ENCODE assay signal across 8 cellular contexts in genomic region chrX:53317365-53318069, GRCh38. TPM values are rescaled to one million over a fixed set of nuclear protein-coding genes. Genes with fewer than 3 reads are reported as not detected.
A peak's percentile ranks its signal among the peaks of the same experiment; 100 is the strongest.
DNase-seq lines count a peak whose midpoint lies in the region; ATAC-seq, FAIRE-seq and TF ChIP-seq lines count a peak whose summit lies in the region.

No MANE protein-coding gene starts in this region.

- no peak overlapping the region for H3K9ac ChIP-seq in H1 (replicated peaks in 1 of 4; ENCODE audit: extremely low read depth in 1 of 4, low read depth in 3 of 4, low read length in 3 of 4)

- TF ChIP-seq POLR2A in H1 (IDR thresholded peaks at IDR 0.05; ENCODE audit: control extremely low read depth in 1 of 2, low read depth in 2 of 2, low read length in 2 of 2), result no peak

- no peak overlapping the region for H2BK120ac ChIP-seq in H1 (replicated peaks; ENCODE audit: low read depth, low read length)

- peak; percentile 85 for TF ChIP-seq CTCF in GM12864 (IDR thresholded peaks at IDR 0.05; ENCODE audit: low read depth, low read length, missing control alignments)
- TF ChIP-seq CTCF in H1 (IDR thresholded peaks at IDR 0.05; ENCODE audit: control extremely low read depth in 1 of 3, insufficient read depth in 1 of 3, low read depth in 1 of 3, low read length in 3 of 3), result peak in 2 of 3 experiments; percentile 68 to 72; a peak in 3 of 4 replicates
- peak; percentile 57 for TF ChIP-seq CTCF in mucosa of descending colon (IDR thresholded peaks at IDR 0.05)

- H4K20me1 ChIP-seq in H1 (replicated peaks in 1 of 2; ENCODE audit: control insufficient read depth in 1 of 2, insufficient read depth in 2 of 2, low read length in 2 of 2), result no peaks in the 10 kb centered on the region

- no peak overlapping the region for H2AFZ ChIP-seq in H1 (ENCODE audit: low read length)

- FAIRE-seq in H1 (lab: Jason Lieb, UNC), result no peak

- H4K8ac ChIP-seq in H1 (ENCODE audit: extremely low read depth, insufficient read depth, low read length), result no peak overlapping the region

- WGBS in H1 (ENCODE audit: extremely low coverage in 1 of 2, insufficient coverage in 1 of 2, insufficient read length in 1 of 2, insufficient replicate concordance in 2 of 2, low coverage in 1 of 2, low lambda C conversion rate in 2 of 2, missing lambda C conversion rate in 1 of 2), 2 experiments, result 18% methylated on average over 9 of the region's 10 CpGs; no CpG with 5 or more reads in 1 of the 2 experiments

- peaks cover 1 to 29% (median 16%) of the 10 kb centered on the region in 4 experiments; a peak in 6 of 7 replicates for H3K27me3 ChIP-seq in H1 (replicated peaks in 1 of 4; ENCODE audit: control insufficient read depth in 3 of 4, extremely low read depth in 1 of 4, insufficient read depth in 3 of 4, low read length in 3 of 4)

- H3K4me1 ChIP-seq in H1 (replicated peaks in 1 of 4; ENCODE audit: control insufficient read depth in 3 of 4, insufficient read depth in 4 of 4, low read length in 3 of 4) (peaks cover 4 to 20% (median 7%) of the 10 kb centered on the region in 4 experiments), mucosa of descending colon (ENCODE audit: low read depth) (peaks cover 2% of the 10 kb centered on the region)

- POLR2A ChIA-PET in H1 (lab: Charles Lee; ENCODE audit: partially characterized antibody), result interaction anchor here (1.1 kb wide), 1 partner anchor 104 kb away, joined by 3 read pairs; the partner anchor contains the start of gene SMC1A

- no peak overlapping the region for H3K4me3 ChIP-seq in GM12864 (ENCODE audit: low read depth, low read length)
- H3K4me3 ChIP-seq in H1 (ENCODE audit: extremely low read depth in 1 of 4, insufficient read depth in 2 of 4, low read depth in 3 of 4, low read length in 4 of 4), result peak overlapping the region in 2 of 4 experiments; percentile 3 to 19; a peak in 2 of 8 replicates
- no peak overlapping the region for H3K4me3 ChIP-seq in mucosa of descending colon

- no peak overlapping the region for H4K91ac ChIP-seq in H1 (replicated peaks; ENCODE audit: insufficient read length, low read length)

- no peak overlapping the region for H3K4ac ChIP-seq in H1 (replicated peaks; ENCODE audit: insufficient read length, low read depth, low read length)

- H2BK20ac ChIP-seq in H1 (ENCODE audit: low read length), result no peak overlapping the region

- H2BK15ac ChIP-seq in H1 (ENCODE audit: low read length), result no peak overlapping the region

- H3K23ac ChIP-seq in H1 (ENCODE audit: insufficient read length), result no peak overlapping the region

- H3K4me2 ChIP-seq in H1 (ENCODE audit: insufficient read depth in 1 of 2, low read depth in 2 of 2, low read length in 2 of 2), result peak overlapping the region; percentile 55 to 84

- no peak overlapping the region for H3K56ac ChIP-seq in H1 (replicated peaks; ENCODE audit: insufficient read length, low read depth, low read length)

- no peak overlapping the region; the same call in 1 of the 2 replicates for H3K18ac ChIP-seq in H1 (ENCODE audit: extremely low read depth, low read length)

- CTCF ChIA-PET in H1 (lab: Charles Lee; ENCODE audit: partially characterized antibody), result interaction anchor here (0.5 to 5.1 kb wide), 31 partner anchors 9 to 177 kb away, joined by 3 to 78 read pairs (median 4); partner anchors contain the start of gene IQSEC2

- H3K79me2 ChIP-seq in H1 (ENCODE audit: control insufficient read depth in 1 of 2, insufficient read depth in 2 of 2, low read length in 2 of 2), result peaks cover 5 to 57% of the 10 kb centered on the region in 2 experiments; a peak in 3 of 4 replicates

- H3K23me2 ChIP-seq in H1 (ENCODE audit: low read depth, low read length), result peaks cover 13% of the 10 kb centered on the region; the same call in 1 of the 2 replicates

- H3K79me1 ChIP-seq in H1 (ENCODE audit: low read depth, low read length), result no peaks in the 10 kb centered on the region; the same call in 1 of the 2 replicates

- no peak overlapping the region for H2BK5ac ChIP-seq in H1 (ENCODE audit: low read depth, low read length)

- H3K14ac ChIP-seq in H1 (ENCODE audit: insufficient read length), result no peak overlapping the region

- H3K36me3 ChIP-seq in H1 (ENCODE audit: control insufficient read depth in 2 of 4, insufficient read depth in 4 of 4, low read length in 3 of 4) (no peaks in the 10 kb centered on the region), mucosa of descending colon (ENCODE audit: low read depth) (no peaks in the 10 kb centered on the region)

- peak; percentile 67 to 76 for TF ChIP-seq RAD21 in H1 (IDR thresholded peaks at IDR 0.05 in 1 of 2, conservative IDR thresholded peaks at IDR 0.05 in 1 of 2; ENCODE audit: low read depth in 2 of 2, low read length in 2 of 2)

- intact Hi-C loops in mucosa of descending colon (cut with DNase I, micrococcal nuclease), result loop anchor here in 1 of 2 donors (10.0 kb wide), 1 partner anchor 127 kb away; no protein-coding TSS in a partner anchor

- H3K9me3 ChIP-seq in H1 (ENCODE audit: insufficient read depth in 2 of 2, low read depth in 1 of 2, low read length in 1 of 2) (no peaks in the 10 kb centered on the region), mucosa of descending colon (no peaks in the 10 kb centered on the region)

- ATAC-seq in HG02623 (IDR thresholded peaks at IDR 0.05; ENCODE audit: unreplicated experiment) (peak; percentile 52), mucosa of descending colon (peak; percentile 74), HG03280 (IDR thresholded peaks at IDR 0.05; ENCODE audit: unreplicated experiment) (no peak)

- no peak overlapping the region for H4K5ac ChIP-seq in H1 (ENCODE audit: insufficient read length, low read depth, low read length)

- H3K27ac ChIP-seq in H1 (ENCODE audit: low read depth, low read length), result no peak overlapping the region

- DNase-seq in GM12864 (ENCODE audit: low read depth) (no peak), NCI-H69 (lab: John Stamatoyannopoulos, UW) (peak; percentile 65), H1 (ENCODE audit: low read depth in 1 of 2, low spot score in 2 of 2) (peak; percentile 15 to 82), mucosa of descending colon (peak; percentile 65 to 78 (median 70))
- DNase-seq in activated CD8-positive, alpha-beta memory T cell treated with anti-CD3 and anti-CD28 coated beads, Interleukin-2, amount 50 U/mL, for 1 hour (ENCODE audit: extremely low read depth), result peak; percentile 25
- peak; percentile 45 for DNase-seq in stimulated activated CD8-positive, alpha-beta memory T cell treated with anti-CD3 and anti-CD28 coated beads, Interleukin-7, amount 100 ng/mL, for 1 hour (ENCODE audit: low read depth in 2 of 2)

- H2AK5ac ChIP-seq in H1 (ENCODE audit: low read depth, low read length), result no peak overlapping the region

- no peak for TF ChIP-seq EP300 in H1 (IDR thresholded peaks at IDR 0.05; ENCODE audit: borderline replicate concordance in 1 of 2, low read depth in 2 of 2, low read length in 2 of 2)

- no peak overlapping the region for H2BK12ac ChIP-seq in H1 (ENCODE audit: low read depth, low read length)

TF ChIP-seq in H1, 55 proteins besides CTCF, POLR2A, EP300 and RAD21:
- 0 out of 4 replicates have a peak, but pooled peaks of 1 of the 2 experiments have one; percentile 42 for TF ChIP-seq SIN3A (conservative IDR thresholded peaks at IDR 0.05 in 1 of 2, IDR thresholded peaks at IDR 0.05 in 1 of 2; ENCODE audit: low read depth in 1 of 2, low read length in 2 of 2)
- TF ChIP-seq USF2 (IDR thresholded peaks at IDR 0.05; ENCODE audit: low read length), result no peak

RNA-seq across cellular contexts. Expression of gene IQSEC2, which starts 36.1 kb away (rescaled TPM):
- 48.5 and 54.9 TPM in 2 replicates for total RNA-seq in H1 (2021; fragmentation: NEBNext Ultra II Directional; extraction: Animal tissue kit (Norgen Biotek cat#: 25700))
- polyA plus RNA-seq in H1 (2011; rRNA removed), result 6.1 and 11.6 TPM in 2 replicates
- polyA plus RNA-seq in H1 (2011; cell fraction: cytosol; rRNA removed), result 5.7 TPM
- polyA plus RNA-seq in H1 (2011; cell fraction: nucleus; rRNA removed), result 35.1 TPM
- polyA plus RNA-seq in H1 (2012, experiment 1 of 2), result 15.3 to 18.0 TPM (median 16.2 TPM) in 4 replicates
- polyA plus RNA-seq in H1 (2012, experiment 2 of 2), result 9.0 TPM
- 29.9 TPM for polyA plus RNA-seq in H1 (2013, experiment 1 of 2)
- 31.2 TPM for polyA plus RNA-seq in H1 (2013, experiment 2 of 2)
- polyA minus RNA-seq in H1 (2011; rRNA and poly(A)+ RNA removed), result 8.6 and 14.4 TPM in 2 replicates
- 8.1 TPM for polyA minus RNA-seq in H1 (2011; cell fraction: cytosol; rRNA and poly(A)+ RNA removed)
- 13.4 TPM for polyA minus RNA-seq in H1 (2011; cell fraction: nucleus; rRNA and poly(A)+ RNA removed)
- total RNA-seq in mucosa of descending colon, result 10 to 100 TPM; 28.0 to 39.3 (median 30.9) TPM
